ENCODE assay signal across 1 cellular context in the genomic region with DNA sequence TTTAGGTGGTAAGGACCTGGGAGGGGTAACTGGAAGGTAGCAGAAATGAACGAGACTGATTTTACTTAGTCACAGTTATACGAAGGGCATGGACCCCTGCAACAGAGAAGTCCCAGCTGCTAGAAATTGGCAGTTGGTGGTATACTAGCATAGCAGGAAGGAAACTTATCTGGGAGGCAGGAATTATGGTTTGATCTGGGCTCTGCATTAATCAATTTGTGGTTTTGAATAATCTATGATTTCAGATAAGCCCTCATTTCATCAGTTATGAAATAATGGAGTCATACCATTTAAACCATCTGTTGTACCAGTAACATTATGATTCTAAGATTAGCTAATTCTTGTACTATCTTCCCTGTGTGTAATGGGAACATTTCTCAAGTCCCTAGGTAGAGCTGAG.
TF ChIP-seq lines count a peak whose summit lies in the region.

No MANE protein-coding gene starts in this region.

TF ChIP-seq in SK-N-SH, 30 proteins besides CTCF, POLR2A, EP300 and RAD21 (continued from another document):
- TF ChIP-seq ZBTB33 (IDR thresholded peaks at IDR 0.05; ENCODE audit: borderline replicate concordance, low read depth): no peak
- TF ChIP-seq IRF3 (IDR thresholded peaks at IDR 0.05; ENCODE audit: low read depth, low read length): no peak
- TF ChIP-seq, protein P1, sequence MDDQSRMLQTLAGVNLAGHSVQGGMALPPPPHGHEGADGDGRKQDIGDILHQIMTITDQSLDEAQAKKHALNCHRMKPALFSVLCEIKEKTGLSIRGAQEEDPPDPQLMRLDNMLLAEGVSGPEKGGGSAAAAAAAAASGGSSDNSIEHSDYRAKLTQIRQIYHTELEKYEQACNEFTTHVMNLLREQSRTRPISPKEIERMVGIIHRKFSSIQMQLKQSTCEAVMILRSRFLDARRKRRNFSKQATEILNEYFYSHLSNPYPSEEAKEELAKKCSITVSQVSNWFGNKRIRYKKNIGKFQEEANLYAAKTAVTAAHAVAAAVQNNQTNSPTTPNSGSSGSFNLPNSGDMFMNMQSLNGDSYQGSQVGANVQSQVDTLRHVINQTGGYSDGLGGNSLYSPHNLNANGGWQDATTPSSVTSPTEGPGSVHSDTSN (IDR thresholded peaks at IDR 0.05): peak; percentile 16; the same call in 1 of the 2 replicates
- no peak for TF ChIP-seq USF1 (IDR thresholded peaks at IDR 0.05; ENCODE audit: borderline replicate concordance, low read depth)
- no peak for TF ChIP-seq NRF1 (IDR thresholded peaks at IDR 0.05; ENCODE audit: low read depth, low read length)
- peak; percentile 68 for TF ChIP-seq POLR2AphosphoS5 (IDR thresholded peaks at IDR 0.05; ENCODE audit: low read depth, low read length)
- peak; percentile 68; the same call in 1 of the 2 replicates for TF ChIP-seq TEAD4 (IDR thresholded peaks at IDR 0.05; ENCODE audit: borderline replicate concordance, insufficient read depth)
- TF ChIP-seq CHD2 (IDR thresholded peaks at IDR 0.05; ENCODE audit: low read length, partially characterized antibody): peak; percentile 76
